In the genomic region with DNA sequence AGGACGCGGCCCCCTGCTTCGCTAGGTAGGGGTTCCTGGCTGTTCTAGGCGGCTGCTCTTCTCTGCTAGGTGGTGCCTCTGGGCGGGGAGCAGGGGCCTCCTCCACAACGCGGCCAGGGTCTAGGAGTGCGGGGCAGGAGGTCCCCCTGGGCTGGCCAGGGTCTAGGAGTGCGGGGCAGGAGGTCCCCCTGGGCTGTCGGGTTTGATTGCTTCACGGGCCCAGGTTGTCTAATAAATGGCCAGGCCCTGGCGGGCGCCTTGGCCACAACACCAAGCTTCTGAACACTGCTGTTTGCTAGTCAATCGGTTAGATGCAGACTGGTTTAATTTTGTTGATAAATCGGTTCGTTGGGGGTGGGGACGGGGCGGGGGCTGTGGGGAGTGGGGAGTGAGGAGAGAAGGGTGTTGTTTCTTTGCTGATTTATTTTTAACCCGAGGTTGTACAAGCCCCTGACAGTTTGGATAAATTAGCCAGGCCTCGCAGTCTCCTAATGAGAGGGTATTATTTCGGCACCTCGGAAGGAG, we compare ENCODE assay signal across 20 cellular contexts. TPM values are rescaled to one million over a fixed set of nuclear protein-coding genes. Genes with fewer than 3 reads are reported as not detected.
DNase-seq lines count a peak whose midpoint lies in the region; ATAC-seq lines count a peak whose summit lies in the region.
"Had no signal": no experiment of that assay in that cellular context is flagged by ENCODE, and none has a peak within 500 bp of the region (broad histone marks: within the 10 kb centered on the region; RNA-seq: fewer than 3 reads in every experiment).

No MANE protein-coding gene starts in this region.

- intact Hi-C loops in activated T-helper 1 cell treated with anti-CD3 and anti-CD28 coated beads, Interleukin-12 subunit alpha, Interleukin-12 subunit beta, Interleukin-2, Interleukin-4 antibody, amounts not matched to agents 30 ng/mL and 10 ng/mL and 1 ng/mL, durations not matched to agents 14 hours and 24 hours and 36 hours (cut with micrococcal nuclease): loop anchor here (5.0 kb wide), 3 partner anchors 172 to 718 kb away; no protein-coding TSS in a partner anchor
- intact Hi-C loops in aorta (cut with DNase I): no loop called here

- ATAC-seq in naive B cell (ENCODE audit: low read depth in 2 of 2) (no peak), aorta (ENCODE audit: low FRiP score) (peak; percentile 13)
- ATAC-seq: esophagus mucosa; gastrocnemius medialis; natural killer cell treated with Interleukin-12 subunit alpha and Interleukin-12 subunit beta and Interleukin-15 and Interleukin-18, amount 100 ng/mL, for 72 hours had no signal

- H3K4me1 ChIP-seq in aorta (ENCODE audit: control insufficient read depth in 1 of 2, insufficient read depth in 2 of 2, low read length in 2 of 2): no peaks in the 10 kb centered on the region
- H3K4me1 ChIP-seq: prostate gland had no signal

- peaks cover 0 to 2% of the 10 kb centered on the region in 2 donors for H3K27me3 ChIP-seq in aorta (ENCODE audit: control insufficient read depth in 1 of 2, insufficient read depth in 2 of 2, low read length in 1 of 2)

- WGBS in aorta, 2 donors: 16 to 18% methylated on average over 21 to 22 of the region's 22 CpGs

- no peak overlapping the region for H3K27ac ChIP-seq in aorta (ENCODE audit: low read depth in 1 of 2, low read length in 2 of 2)
- H3K27ac ChIP-seq: gastrocnemius medialis, prostate gland had no signal

- H3K9me3 ChIP-seq in aorta (ENCODE audit: control insufficient read depth, low read length): no peaks in the 10 kb centered on the region
- H3K9me3 ChIP-seq: gastrocnemius medialis, prostate gland had no signal

- DNase-seq in activated naive CD8-positive, alpha-beta T cell treated with anti-CD3 and anti-CD28 coated beads for 36 hours: no peak
- DNase-seq in activated T-helper 1 cell treated with anti-CD3 and anti-CD28 coated beads, Interleukin-12 subunit alpha, Interleukin-12 subunit beta, Interleukin-2, Interleukin-4 antibody, amounts not matched to agents 30 ng/mL and 10 ng/mL and 1 ng/mL, durations not matched to agents 14 hours and 24 hours and 36 hours (ENCODE audit: low spot score): no peak
- DNase-seq in naive B cell (no peak), aorta (no peak), CD1c-positive myeloid dendritic cell (ENCODE audit: extremely low spot score) (no peak)
- no peak for DNase-seq in stimulated activated naive CD4-positive, alpha-beta T cell treated with Interleukin-2 at 50 U/mL for 16 hours (lab: John Stamatoyannopoulos, UW)
- DNase-seq: DND-41, gastrocnemius medialis, HFFc6, MM.1S, NCI-H1694 treated with DMSO at 0.1 percent for 48 hours, NCI-H446 had no signal

- H3K4me1 Mint-ChIP-seq in activated naive CD8-positive, alpha-beta T cell (ENCODE audit: low read depth): peaks cover 20% of the 10 kb centered on the region
- peaks cover 9% of the 10 kb centered on the region for H3K4me1 Mint-ChIP-seq in activated naive CD8-positive, alpha-beta T cell treated with anti-CD3 and anti-CD28 coated beads for 36 hours
- no peaks in the 10 kb centered on the region for H3K4me1 Mint-ChIP-seq in activated T-helper 1 cell treated with anti-CD3 and anti-CD28 coated beads, Interleukin-12 subunit alpha, Interleukin-12 subunit beta, Interleukin-2, Interleukin-4 antibody, amounts not matched to agents 30 ng/mL and 10 ng/mL and 1 ng/mL, durations not matched to agents 14 hours and 24 hours and 36 hours (ENCODE audit: low read depth)
- peaks cover 3 to 11% (median 5%) of the 10 kb centered on the region in 3 donors for H3K4me1 Mint-ChIP-seq in naive B cell
- H3K4me1 Mint-ChIP-seq: central memory CD8-positive, alpha-beta T cell had no signal

- peaks cover 27% of the 10 kb centered on the region for H3K27me3 Mint-ChIP-seq in activated naive CD8-positive, alpha-beta T cell
- H3K27me3 Mint-ChIP-seq in activated naive CD8-positive, alpha-beta T cell treated with anti-CD3 and anti-CD28 coated beads for 36 hours: peaks cover 79% of the 10 kb centered on the region
- peaks cover 53% of the 10 kb centered on the region for H3K27me3 Mint-ChIP-seq in activated T-helper 1 cell treated with anti-CD3 and anti-CD28 coated beads, Interleukin-12 subunit alpha, Interleukin-12 subunit beta, Interleukin-2, Interleukin-4 antibody, amounts not matched to agents 30 ng/mL and 10 ng/mL and 1 ng/mL, durations not matched to agents 14 hours and 24 hours and 36 hours (ENCODE audit: insufficient read depth)
- H3K27me3 Mint-ChIP-seq in naive B cell: peaks cover 28 to 50% (median 49%) of the 10 kb centered on the region in 3 donors

- H3K9me3 Mint-ChIP-seq in activated naive CD8-positive, alpha-beta T cell (ENCODE audit: low read depth): no peaks in the 10 kb centered on the region
- H3K9me3 Mint-ChIP-seq in activated naive CD8-positive, alpha-beta T cell treated with anti-CD3 and anti-CD28 coated beads for 36 hours: no peaks in the 10 kb centered on the region
- no peaks in the 10 kb centered on the region for H3K9me3 Mint-ChIP-seq in activated T-helper 1 cell treated with anti-CD3 and anti-CD28 coated beads, Interleukin-12 subunit alpha, Interleukin-12 subunit beta, Interleukin-2, Interleukin-4 antibody, amounts not matched to agents 30 ng/mL and 10 ng/mL and 1 ng/mL, durations not matched to agents 14 hours and 24 hours and 36 hours
- peaks cover 0 to 19% (median 5%) of the 10 kb centered on the region in 7 donors for H3K9me3 Mint-ChIP-seq in naive B cell
- H3K9me3 Mint-ChIP-seq: central memory CD8-positive, alpha-beta T cell; HFFc6; natural killer cell treated with Interleukin-12 subunit alpha and Interleukin-12 subunit beta and Interleukin-15 and Interleukin-18, amount 100 ng/mL, for 72 hours had no signal

- no peak overlapping the region for H3K4me3 ChIP-seq in aorta (ENCODE audit: low read length in 2 of 2)
- H3K4me3 ChIP-seq: gastrocnemius medialis, prostate gland had no signal

- no peak overlapping the region for H3K27ac Mint-ChIP-seq in activated naive CD8-positive, alpha-beta T cell
- H3K27ac Mint-ChIP-seq in activated naive CD8-positive, alpha-beta T cell treated with anti-CD3 and anti-CD28 coated beads for 36 hours: no peak overlapping the region
- H3K27ac Mint-ChIP-seq in activated T-helper 1 cell treated with anti-CD3 and anti-CD28 coated beads, Interleukin-12 subunit alpha, Interleukin-12 subunit beta, Interleukin-2, Interleukin-4 antibody, amounts not matched to agents 30 ng/mL and 10 ng/mL and 1 ng/mL, durations not matched to agents 14 hours and 24 hours and 36 hours: peak overlapping the region; percentile 52
- H3K27ac Mint-ChIP-seq in naive B cell: peak overlapping the region in 4 of 6 donors; percentile 80 to 96 (median 86)
- H3K27ac Mint-ChIP-seq: HFFc6; natural killer cell treated with Interleukin-12 subunit alpha and Interleukin-12 subunit beta and Interleukin-15 and Interleukin-18, amount 100 ng/mL, for 72 hours had no signal

- H3K4me3 Mint-ChIP-seq in activated naive CD8-positive, alpha-beta T cell: peak overlapping the region; percentile 51
- no peak overlapping the region for H3K4me3 Mint-ChIP-seq in activated naive CD8-positive, alpha-beta T cell treated with anti-CD3 and anti-CD28 coated beads for 36 hours
- H3K4me3 Mint-ChIP-seq in activated T-helper 1 cell treated with anti-CD3 and anti-CD28 coated beads, Interleukin-12 subunit alpha, Interleukin-12 subunit beta, Interleukin-2, Interleukin-4 antibody, amounts not matched to agents 30 ng/mL and 10 ng/mL and 1 ng/mL, durations not matched to agents 14 hours and 24 hours and 36 hours: no peak overlapping the region
- peak overlapping the region in 4 of 8 donors; percentile 15 to 68 (median 61) for H3K4me3 Mint-ChIP-seq in naive B cell
- H3K4me3 Mint-ChIP-seq: central memory CD8-positive, alpha-beta T cell; HFFc6; natural killer cell treated with Interleukin-12 subunit alpha and Interleukin-12 subunit beta and Interleukin-15 and Interleukin-18, amount 100 ng/mL, for 72 hours had no signal

- no peaks in the 10 kb centered on the region for H3K36me3 ChIP-seq in aorta (ENCODE audit: control insufficient read depth in 1 of 2, insufficient read depth in 2 of 2, low read length in 1 of 2)
- H3K36me3 ChIP-seq: gastrocnemius medialis, prostate gland had no signal

- H3K36me3 Mint-ChIP-seq in activated naive CD8-positive, alpha-beta T cell: no peaks in the 10 kb centered on the region
- H3K36me3 Mint-ChIP-seq in activated naive CD8-positive, alpha-beta T cell treated with anti-CD3 and anti-CD28 coated beads for 36 hours: peaks cover 2% of the 10 kb centered on the region
- H3K36me3 Mint-ChIP-seq in activated T-helper 1 cell treated with anti-CD3 and anti-CD28 coated beads, Interleukin-12 subunit alpha, Interleukin-12 subunit beta, Interleukin-2, Interleukin-4 antibody, amounts not matched to agents 30 ng/mL and 10 ng/mL and 1 ng/mL, durations not matched to agents 14 hours and 24 hours and 36 hours (ENCODE audit: low read depth): no peaks in the 10 kb centered on the region
- H3K36me3 Mint-ChIP-seq in naive B cell: no peaks in the 10 kb centered on the region
- H3K36me3 Mint-ChIP-seq: natural killer cell treated with Interleukin-12 subunit alpha and Interleukin-12 subunit beta and Interleukin-15 and Interleukin-18, amount 100 ng/mL, for 72 hours had no signal

RNA-seq across cellular contexts. Expression of a gene that starts 7.7 kb away (rescaled TPM):
- not detected for total RNA-seq in activated naive CD8-positive, alpha-beta T cell treated with anti-CD3 and anti-CD28 coated beads for 36 hours
- not detected in 2 replicates for total RNA-seq in activated T-helper 1 cell treated with anti-CD3 and anti-CD28 coated beads, Interleukin-12 subunit alpha, Interleukin-12 subunit beta, Interleukin-2, Interleukin-4 antibody, amounts not matched to agents 30 ng/mL and 10 ng/mL and 1 ng/mL, durations not matched to agents 14 hours and 24 hours and 36 hours
- polyA plus RNA-seq in naive B cell (ENCODE audit: low read depth in 6 of 6) (not detected), aorta (not detected)
- not detected for total RNA-seq in aorta
- total RNA-seq: esophagus mucosa; gastrocnemius medialis; HFFc6; mesenteric fat pad; natural killer cell treated with Interleukin-12 subunit alpha and Interleukin-12 subunit beta and Interleukin-15 and Interleukin-18, amount 100 ng/mL, for 72 hours; prostate gland; RPMI7951; temporal lobe had no signal

Comparison
In these comparisons a context has a peak if more than half of its experiments do, and no peak if none do; other contexts are left out.
1. H3K27ac Mint-ChIP-seq: peak in activated T-helper 1 cell treated with anti-CD3 and anti-CD28 coated beads, Interleukin-12 subunit alpha, Interleukin-12 subunit beta, Interleukin-2, Interleukin-4 antibody, amounts not matched to agents 30 ng/mL and 10 ng/mL and 1 ng/mL, durations not matched to agents 14 hours and 24 hours and 36 hours (single experiment) and naive B cell (4 of 6); none in activated naive CD8-positive, alpha-beta T cell (single experiment) and activated naive CD8-positive, alpha-beta T cell treated with anti-CD3 and anti-CD28 coated beads for 36 hours (single experiment).